ENCODE assay signal across 1 cellular context in genomic region chr13:20188649-20189553, GRCh38.
TF ChIP-seq lines count a peak whose summit lies in the region.

No MANE protein-coding gene starts in this region.

TF ChIP-seq in K562, 482 proteins besides CTCF, POLR2A, EP300 and RAD21 (continues in another document):
- TF ChIP-seq PRPF4 (IDR thresholded peaks at IDR 0.05; ENCODE audit: insufficient read depth, low read depth, low read length, poor library complexity, severe bottlenecking) (no peak), IRF2 (CRISPR knock-in tag; IDR thresholded peaks at IDR 0.05) (no peak), GABPB1 (CRISPR knock-in tag; IDR thresholded peaks at IDR 0.05) (peak; percentile 95), PRDM10 (IDR thresholded peaks at IDR 0.05; ENCODE audit: partially characterized antibody) (peak; percentile 41), ZNF436 (CRISPR knock-in tag; IDR thresholded peaks at IDR 0.05) (no peak), ERF (CRISPR knock-in tag; IDR thresholded peaks at IDR 0.05) (no peak), ESRRA (IDR thresholded peaks at IDR 0.05; ENCODE audit: borderline replicate concordance, low read depth) (0 out of 2 replicates have a peak, but pooled peaks have one; percentile 32), CUX1 (CRISPR knock-in tag; IDR thresholded peaks at IDR 0.05) (no peak), ZFP36 (IDR thresholded peaks at IDR 0.05; ENCODE audit: low read depth, low read length, partially characterized antibody) (no peak), RFX5 (IDR thresholded peaks at IDR 0.05; ENCODE audit: low read depth, low read length) (no peak), HMGN3 (IDR thresholded peaks at IDR 0.05; ENCODE audit: borderline replicate concordance, extremely low read depth, insufficient read length, low read depth, low read length) (no peak), SNRNP70 (optimal IDR thresholded peaks at IDR 0.05; ENCODE audit: low read depth, low read length) (no peak), CREM (IDR thresholded peaks at IDR 0.05; ENCODE audit: low read depth) (peak; percentile 49; the same call in 1 of the 2 replicates), TBP (optimal IDR thresholded peaks at IDR 0.05; ENCODE audit: low read depth, low read length) (no peak), CTBP1 (IDR thresholded peaks at IDR 0.05; ENCODE audit: borderline replicate concordance) (peak; percentile 20; the same call in 1 of the 2 replicates), ZEB2 (IDR thresholded peaks at IDR 0.05) (no peak), PHB2 (IDR thresholded peaks at IDR 0.05; ENCODE audit: low read depth) (no peak), SRSF9 (IDR thresholded peaks at IDR 0.05; ENCODE audit: borderline replicate concordance, low read depth, low read length) (no peak), DACH1 (IDR thresholded peaks at IDR 0.05; ENCODE audit: partially characterized antibody) (peak; percentile 29), ZBTB40 (IDR thresholded peaks at IDR 0.05) (peak; percentile 84), ZBTB40 (CRISPR knock-in tag; IDR thresholded peaks at IDR 0.05) (no peak), MGA (IDR thresholded peaks at IDR 0.05) (peak; percentile 71)
